Comparison of ENCODE assay signal across 27 cellular contexts in genomic region chr3:42721690-42722089, GRCh38. TPM values are rescaled to one million over a fixed set of nuclear protein-coding genes. Genes with fewer than 3 reads are reported as not detected.
DNase-seq lines count a peak whose midpoint lies in the region; ATAC-seq and TF ChIP-seq lines count a peak whose summit lies in the region.
"Had no signal": no experiment of that assay in that cellular context is flagged by ENCODE, and none has a peak within 500 bp of the region (broad histone marks: within the 10 kb centered on the region; RNA-seq: fewer than 3 reads in every experiment).

No MANE protein-coding gene starts in this region.

- H3K9me3 ChIP-seq in thoracic aorta, result no peaks in the 10 kb centered on the region
- H3K9me3 ChIP-seq: esophagus muscularis mucosa, mucosa of descending colon, sigmoid colon, stomach had no signal

- H3K27me3 ChIP-seq in thoracic aorta (replicated peaks; ENCODE audit: insufficient read depth), result no peaks in the 10 kb centered on the region
- H3K27me3 ChIP-seq: esophagus muscularis mucosa, sigmoid colon, stomach had no signal

- H3K4me1 ChIP-seq in thoracic aorta (ENCODE audit: control insufficient read depth in 1 of 2, low read depth in 2 of 2), result peaks cover 11 to 20% of the 10 kb centered on the region in 2 donors
- H3K4me1 ChIP-seq: parathyroid adenoma, stomach had no signal

- no peaks in the 10 kb centered on the region for H3K36me3 ChIP-seq in thoracic aorta
- H3K36me3 ChIP-seq: brain microvascular endothelial cell, esophagus muscularis mucosa, sigmoid colon, stomach had no signal

- H3K4me3 ChIP-seq in thoracic aorta, result no peak overlapping the region
- H3K4me3 ChIP-seq: coronary artery, esophagus muscularis mucosa, mucosa of descending colon, PC-9, sigmoid colon, stomach had no signal

- no peak for TF ChIP-seq CTCF in thoracic aorta (IDR thresholded peaks at IDR 0.05)

- H3K27ac ChIP-seq in thoracic aorta, result peak overlapping the region in 1 of 2 donors; percentile 42
- H3K27ac ChIP-seq: brain microvascular endothelial cell, C4-2B, esophagus muscularis mucosa, KMS-11, parathyroid adenoma, PC-9, sigmoid colon, stomach had no signal

- DNase-seq in amygdala (lab: John Stamatoyannopoulos, UW), result peak in 32 of 56 donors; percentile 21 to 88 (median 52)
- peak; percentile 13 for DNase-seq in fibroblast of peridontal ligament (ENCODE audit: extremely low read depth)
- DNase-seq in midbrain (lab: John Stamatoyannopoulos, UW), result peak; percentile 91
- DNase-seq in thoracic aorta (ENCODE audit: low spot score), result peak; percentile 3
- DNase-seq in activated naive CD4-positive, alpha-beta T cell (lab: John Stamatoyannopoulos, UW), result no peak
- DNase-seq in DMS 273 treated with DMSO at 0.1 percent for 48 hours (lab: John Stamatoyannopoulos, UW), result no peak
- DNase-seq: activated CD4-positive, alpha-beta memory T cell treated with anti-CD3 and anti-CD28 coated beads for 36 hours; activated naive CD8-positive, alpha-beta T cell treated with anti-CD3 and anti-CD28 coated beads, Interleukin-2, amount 50 U/mL, for 24 hours; brain microvascular endothelial cell; endodermal cell; H7; mucosa of descending colon; NCI-H146; NCI-H510A; PC-9; SIG-M5; sigmoid colon; stimulated activated CD4-positive, alpha-beta T cell treated with anti-CD3 and anti-CD28 coated beads, Interleukin-15, amount 100 ng/mL, for 24 hours; stomach; T-cell had no signal

- ATAC-seq in thoracic aorta (ENCODE audit: insufficient number of reproducible peaks, low FRiP score, low read depth) (no peak), HG03442 (IDR thresholded peaks at IDR 0.05; ENCODE audit: unreplicated experiment) (no peak)
- ATAC-seq: activated naive CD8-positive, alpha-beta T cell treated with anti-CD3 and anti-CD28 coated beads, Interleukin-2, amount 50 U/mL, for 24 hours; mucosa of descending colon; T-cell had no signal

RNA-seq across cellular contexts. Expression of gene HHATL, which starts 19.1 kb away (rescaled TPM):
- not detected for total RNA-seq in thoracic aorta
- total RNA-seq: activated CD4-positive, alpha-beta memory T cell treated with anti-CD3 and anti-CD28 coated beads for 36 hours; endodermal cell; H7; PC-9; sigmoid colon; stomach; T-cell had no signal

RNA-seq across cellular contexts. Expression of gene KLHL40, which starts 36.4 kb away (rescaled TPM):
- total RNA-seq in thoracic aorta, result not detected
- total RNA-seq: activated CD4-positive, alpha-beta memory T cell treated with anti-CD3 and anti-CD28 coated beads for 36 hours; endodermal cell; H7; lower leg skin; mucosa of descending colon; PC-9; T-cell had no signal

RNA-seq across cellular contexts. Expression of gene CCDC13, which starts 51.4 kb away (rescaled TPM):
- total RNA-seq in thoracic aorta, result 1 to 10 TPM; 1.5 to 3.1 TPM

Comparison
In these comparisons a context has a peak if more than half of its experiments do, and no peak if none do; other contexts are left out.
1. DNase-seq: peak in amygdala (32 of 56), fibroblast of peridontal ligament (single experiment), midbrain (single experiment) and thoracic aorta (single experiment); none in activated naive CD4-positive, alpha-beta T cell (0 of 4) and DMS 273 treated with DMSO at 0.1 percent for 48 hours (single experiment).